In genomic region chr2:196131949-196132925, GRCh38 we compare ENCODE assay signal across 7 cellular contexts. TPM values are rescaled to one million over a fixed set of nuclear protein-coding genes. Genes with fewer than 3 reads are reported as not detected.
DNase-seq lines count a peak whose midpoint lies in the region; ATAC-seq, FAIRE-seq and TF ChIP-seq lines count a peak whose summit lies in the region.

No MANE protein-coding gene starts in this region.

- H3K9me3 ChIP-seq in HEK293 (ENCODE audit: control insufficient read depth, insufficient read depth, low read depth, low read length) (no peaks in the 10 kb centered on the region), gastroesophageal sphincter (peaks cover 0 to 41% (median 0%) of the 10 kb centered on the region in 3 donors), esophagus squamous epithelium (peaks cover 0 to 50% (median 34%) of the 10 kb centered on the region in 3 donors)

- peak overlapping the region; percentile 68 for H3K27ac Mint-ChIP-seq in T-helper 2 cell treated with Interferon-gamma antibody and Interleukin-4, amounts not matched to agents 5 μg/mL and 100 μg/mL, for 36 hours

- H3K27ac ChIP-seq in HEK293 (ENCODE audit: extremely low read depth, low read depth, low read length) (no peak overlapping the region), gastroesophageal sphincter (no peak overlapping the region), esophagus squamous epithelium (no peak overlapping the region)

- CTCF ChIA-PET in HEK293 (lab: Yijun Ruan, JAX) = interaction anchor here (0.6 to 2.9 kb wide), 9 partner anchors 8 to 360 kb away, joined by 3 to 13 read pairs (median 4); no protein-coding TSS in a partner anchor

- intact Hi-C loops in esophagus squamous epithelium (cut with DNase I) = no loop called here

- no peak for ATAC-seq in gastroesophageal sphincter

- DNase-seq in T-helper 2 cell treated with Interferon-gamma antibody and Interleukin-4, amounts not matched to agents 5 μg/mL and 100 μg/mL, for 36 hours (ENCODE audit: low spot score) = no peak
- DNase-seq in bronchial epithelial cell (ENCODE audit: low read depth) = peak; percentile 8
- peak in 2 of 3 experiments; percentile 28 to 31 for DNase-seq in stimulated activated CD4-positive, alpha-beta T cell treated with anti-CD3 and anti-CD28 coated beads, TNF-alpha, amount 100 ng/mL, for 24 hours (ENCODE audit: low read depth in 3 of 3)
- DNase-seq in putamen (ENCODE audit: low spot score) = no peak
- no peak for DNase-seq in esophagus squamous epithelium (lab: John Stamatoyannopoulos, UW)

- no peaks in the 10 kb centered on the region for H3K27me3 Mint-ChIP-seq in T-helper 2 cell treated with Interferon-gamma antibody and Interleukin-4, amounts not matched to agents 5 μg/mL and 100 μg/mL, for 36 hours (ENCODE audit: low read depth)

- TF ChIP-seq CTCF in HEK293 (tag by site-specific recombination; IDR thresholded peaks at IDR 0.05) (no peak), bronchial epithelial cell (IDR thresholded peaks at IDR 0.05; ENCODE audit: insufficient read depth, low read length, severe bottlenecking) (no peak), gastroesophageal sphincter (IDR thresholded peaks at IDR 0.05) (no peak), esophagus squamous epithelium (IDR thresholded peaks at IDR 0.05) (no peak)

- 71 to 77% methylated on average over 3 of the region's 5 CpGs for WGBS in gastroesophageal sphincter (ENCODE audit: low coverage in 1 of 2), 2 donors
- 64 to 84% methylated on average over 3 to 5 of the region's 5 CpGs for WGBS in esophagus squamous epithelium, 2 donors

- POLR2A ChIA-PET in HEK293 (lab: Yijun Ruan, JAX) = no interaction called here

- peaks cover 71% of the 10 kb centered on the region for H3K36me3 Mint-ChIP-seq in T-helper 2 cell treated with Interferon-gamma antibody and Interleukin-4, amounts not matched to agents 5 μg/mL and 100 μg/mL, for 36 hours (ENCODE audit: low read depth)

- peaks cover 64% of the 10 kb centered on the region for H3K9me3 Mint-ChIP-seq in T-helper 2 cell treated with Interferon-gamma antibody and Interleukin-4, amounts not matched to agents 5 μg/mL and 100 μg/mL, for 36 hours

- H3K4me1 ChIP-seq in HEK293 (ENCODE audit: control insufficient read depth, insufficient read depth, low read length) (no peaks in the 10 kb centered on the region), gastroesophageal sphincter (no peaks in the 10 kb centered on the region), esophagus squamous epithelium (no peaks in the 10 kb centered on the region)

- H3K27me3 ChIP-seq in bronchial epithelial cell (ENCODE audit: control insufficient read depth, insufficient read depth, low read length) (no peaks in the 10 kb centered on the region), gastroesophageal sphincter (no peaks in the 10 kb centered on the region), esophagus squamous epithelium (no peaks in the 10 kb centered on the region)

- H3K4me3 ChIP-seq in HEK293 (ENCODE audit: low read depth, low read length) (no peak overlapping the region), bronchial epithelial cell (ENCODE audit: low read depth, low read length) (no peak overlapping the region), gastroesophageal sphincter (no peak overlapping the region), esophagus squamous epithelium (no peak overlapping the region)

- no peak for TF ChIP-seq POLR2A in gastroesophageal sphincter (IDR thresholded peaks at IDR 0.05)
- TF ChIP-seq POLR2A in esophagus squamous epithelium (IDR thresholded peaks at IDR 0.05) = no peak

- H3K36me3 ChIP-seq in HEK293 (ENCODE audit: control insufficient read depth in 2 of 2, insufficient read depth in 1 of 2, low read length in 2 of 2) (peaks cover 13 to 30% of the 10 kb centered on the region in 2 experiments; a peak in 2 of 3 replicates), bronchial epithelial cell (ENCODE audit: control insufficient read depth, insufficient read depth, low read length) (peaks cover 3% of the 10 kb centered on the region), gastroesophageal sphincter (peaks cover 0 to 11% of the 10 kb centered on the region in 2 donors), esophagus squamous epithelium (peaks cover 0 to 26% (median 4%) of the 10 kb centered on the region in 3 donors)

- peaks cover 4% of the 10 kb centered on the region for H3K4me1 Mint-ChIP-seq in T-helper 2 cell treated with Interferon-gamma antibody and Interleukin-4, amounts not matched to agents 5 μg/mL and 100 μg/mL, for 36 hours (ENCODE audit: low read depth)

- no peak for TF ChIP-seq EP300 in gastroesophageal sphincter (IDR thresholded peaks at IDR 0.05)

- H3K4me3 Mint-ChIP-seq in T-helper 2 cell treated with Interferon-gamma antibody and Interleukin-4, amounts not matched to agents 5 μg/mL and 100 μg/mL, for 36 hours = no peak overlapping the region

- FAIRE-seq in bronchial epithelial cell (lab: Jason Lieb, UNC) = peak; percentile 23

TF ChIP-seq in HEK293, 187 proteins besides CTCF, POLR2A, EP300 and RAD21:
- TF ChIP-seq, protein P1, sequence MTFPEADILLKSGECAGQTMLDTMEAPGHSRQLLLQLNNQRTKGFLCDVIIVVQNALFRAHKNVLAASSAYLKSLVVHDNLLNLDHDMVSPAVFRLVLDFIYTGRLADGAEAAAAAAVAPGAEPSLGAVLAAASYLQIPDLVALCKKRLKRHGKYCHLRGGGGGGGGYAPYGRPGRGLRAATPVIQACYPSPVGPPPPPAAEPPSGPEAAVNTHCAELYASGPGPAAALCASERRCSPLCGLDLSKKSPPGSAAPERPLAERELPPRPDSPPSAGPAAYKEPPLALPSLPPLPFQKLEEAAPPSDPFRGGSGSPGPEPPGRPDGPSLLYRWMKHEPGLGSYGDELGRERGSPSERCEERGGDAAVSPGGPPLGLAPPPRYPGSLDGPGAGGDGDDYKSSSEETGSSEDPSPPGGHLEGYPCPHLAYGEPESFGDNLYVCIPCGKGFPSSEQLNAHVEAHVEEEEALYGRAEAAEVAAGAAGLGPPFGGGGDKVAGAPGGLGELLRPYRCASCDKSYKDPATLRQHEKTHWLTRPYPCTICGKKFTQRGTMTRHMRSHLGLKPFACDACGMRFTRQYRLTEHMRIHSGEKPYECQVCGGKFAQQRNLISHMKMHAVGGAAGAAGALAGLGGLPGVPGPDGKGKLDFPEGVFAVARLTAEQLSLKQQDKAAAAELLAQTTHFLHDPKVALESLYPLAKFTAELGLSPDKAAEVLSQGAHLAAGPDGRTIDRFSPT (tag by site-specific recombination; IDR thresholded peaks at IDR 0.05) = no peak
- peak; percentile 96 for TF ChIP-seq SETDB1 (IDR thresholded peaks at IDR 0.05; ENCODE audit: insufficient read length, low read length)
TF ChIP-seq in HEK293: peak in this region for 1.

RNA-seq across cellular contexts. Expression of gene STK17B, which starts 39.1 kb away (rescaled TPM):
- total RNA-seq in bronchial epithelial cell = 44.2 and 51.6 TPM in 2 replicates
- total RNA-seq in gastroesophageal sphincter = 10 to 100 TPM in 2 of 4 donors, 1 to 10 TPM in 2; 3.6 to 21.1 (median 11.9) TPM
- total RNA-seq in esophagus squamous epithelium = 10 to 100 TPM in 3 of 4 donors, 1 to 10 TPM in 1; 7.9 to 32.2 (median 18.2) TPM

Comparison
In these comparisons a context has a peak if more than half of its experiments do, and no peak if none do; other contexts are left out.
1. DNase-seq: peak in bronchial epithelial cell (single experiment) and stimulated activated CD4-positive, alpha-beta T cell treated with anti-CD3 and anti-CD28 coated beads, TNF-alpha, amount 100 ng/mL, for 24 hours (2 of 3); none in T-helper 2 cell treated with Interferon-gamma antibody and Interleukin-4, amounts not matched to agents 5 μg/mL and 100 μg/mL, for 36 hours (single experiment), putamen (single experiment) and esophagus squamous epithelium (single experiment).